ENCODE assay signal across 36 cellular contexts in the genomic region with DNA sequence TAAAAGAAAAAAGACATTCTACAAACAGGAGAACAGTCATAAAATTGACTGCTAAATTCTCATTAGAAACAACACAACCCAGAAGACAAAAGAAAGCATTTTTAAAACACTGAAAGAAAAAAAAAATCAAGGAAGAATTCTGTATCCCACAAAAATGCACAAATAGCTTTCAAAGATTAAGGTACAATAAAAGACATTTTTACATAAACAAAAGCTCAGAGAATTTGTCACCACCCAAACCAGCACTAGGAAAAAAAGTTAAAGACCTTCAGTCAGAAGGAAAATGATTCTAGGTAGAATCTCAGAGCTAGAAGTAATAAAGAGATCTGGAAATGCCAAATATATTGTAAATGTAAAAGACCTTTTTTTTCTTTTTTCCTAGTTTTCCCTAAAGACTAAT.
"Had no signal": no experiment of that assay in that cellular context is flagged by ENCODE, and none has a peak within 500 bp of the region (broad histone marks: within the 10 kb centered on the region; RNA-seq: fewer than 3 reads in every experiment).

No MANE protein-coding gene starts in this region.

- DNase-seq: Karpas-422, Kasumi-1, KG1, MG63, MM.1S, MV-4-11, NCI-H1048, NCI-H1092, NCI-H1092 treated with DMSO at 0.1 percent for 48 hours, NCI-H1105, NCI-H1105 treated with DMSO at 0.1 percent for 48 hours, NCI-H1417, NCI-H1417 treated with DMSO at 0.1 percent for 48 hours, NCI-H1436, NCI-H1436 treated with DMSO at 0.1 percent for 48 hours, NCI-H146, NCI-H1694, NCI-H1694 treated with DMSO at 0.1 percent for 48 hours, NCI-H187, NCI-H187 treated with DMSO at 0.1 percent for 48 hours, NCI-H1930, NCI-H2029, NCI-H2029 treated with DMSO at 0.1 percent for 48 hours, NCI-H2081, NCI-H2081 treated with DMSO at 0.1 percent for 48 hours, NCI-H2107, NCI-H2171, NCI-H2171 treated with DMSO at 0.1 percent for 48 hours, NCI-H2227 treated with DMSO at 0.1 percent for 48 hours, NCI-H226, NCI-H345, NCI-H446, NCI-H446 treated with DMSO at 0.1 percent for 48 hours, NCI-H510A, NCI-H510A treated with DMSO at 0.1 percent for 48 hours had no signal

- H3K36me3 ChIP-seq: MG63 had no signal

- H3K4me3 ChIP-seq: MG63 had no signal

- H3K27me3 ChIP-seq: MG63 had no signal

- H3K27ac ChIP-seq: KMS-11 had no signal
